In the genomic region with DNA sequence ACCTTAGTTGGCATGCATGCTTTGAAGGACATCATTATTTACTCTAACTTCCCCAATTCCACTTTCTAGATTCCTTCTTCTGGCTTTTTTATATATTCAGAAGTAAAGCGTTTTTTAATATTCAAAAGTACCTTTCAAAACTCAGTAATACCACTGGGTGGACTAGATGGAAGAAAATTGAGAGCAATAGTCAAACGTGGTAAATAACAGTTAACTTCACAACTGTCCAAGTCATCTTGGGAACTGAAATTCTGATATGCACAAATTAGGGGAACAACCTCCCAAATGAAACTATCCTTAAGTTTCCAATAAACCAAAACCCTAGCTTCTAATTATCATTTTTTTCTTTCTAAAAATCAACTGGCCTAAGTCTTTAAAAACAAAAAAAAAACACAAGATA, we compare ENCODE assay signal across 3 cellular contexts.
TF ChIP-seq lines count a peak whose summit lies in the region.

No MANE protein-coding gene starts in this region.

TF ChIP-seq in SK-N-SH, 30 proteins besides CTCF, POLR2A, EP300 and RAD21 (continued from another document):
- TF ChIP-seq SIN3A (IDR thresholded peaks at IDR 0.05; ENCODE audit: borderline replicate concordance, low read depth, low read length), result no peak
- TF ChIP-seq FOSL2 (IDR thresholded peaks at IDR 0.05; ENCODE audit: borderline replicate concordance, low read depth), result no peak
- TF ChIP-seq MEF2A (IDR thresholded peaks at IDR 0.05; ENCODE audit: borderline replicate concordance, low read depth), result no peak
- TF ChIP-seq NRF1 (IDR thresholded peaks at IDR 0.05; ENCODE audit: low read depth, low read length), result no peak
- no peak for TF ChIP-seq SMC3 (IDR thresholded peaks at IDR 0.05; ENCODE audit: low read depth, low read length)
- TF ChIP-seq POLR2AphosphoS5 (IDR thresholded peaks at IDR 0.05; ENCODE audit: low read depth, low read length), result no peak

TF ChIP-seq in SK-N-SH treated with all-trans-retinoic acid at 6 μM for 48 hours, 23 proteins besides CTCF, POLR2A, EP300 and RAD21 (continued from another document):
- TF ChIP-seq, protein P1, sequence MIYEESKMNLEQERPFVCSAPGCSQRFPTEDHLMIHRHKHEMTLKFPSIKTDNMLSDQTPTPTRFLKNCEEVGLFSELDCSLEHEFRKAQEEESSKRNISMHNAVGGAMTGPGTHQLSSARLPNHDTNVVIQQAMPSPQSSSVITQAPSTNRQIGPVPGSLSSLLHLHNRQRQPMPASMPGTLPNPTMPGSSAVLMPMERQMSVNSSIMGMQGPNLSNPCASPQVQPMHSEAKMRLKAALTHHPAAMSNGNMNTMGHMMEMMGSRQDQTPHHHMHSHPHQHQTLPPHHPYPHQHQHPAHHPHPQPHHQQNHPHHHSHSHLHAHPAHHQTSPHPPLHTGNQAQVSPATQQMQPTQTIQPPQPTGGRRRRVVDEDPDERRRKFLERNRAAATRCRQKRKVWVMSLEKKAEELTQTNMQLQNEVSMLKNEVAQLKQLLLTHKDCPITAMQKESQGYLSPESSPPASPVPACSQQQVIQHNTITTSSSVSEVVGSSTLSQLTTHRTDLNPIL (CRISPR knock-in tag; IDR thresholded peaks at IDR 0.05; ENCODE audit: low read depth), result no peak
- TF ChIP-seq, protein P2, sequence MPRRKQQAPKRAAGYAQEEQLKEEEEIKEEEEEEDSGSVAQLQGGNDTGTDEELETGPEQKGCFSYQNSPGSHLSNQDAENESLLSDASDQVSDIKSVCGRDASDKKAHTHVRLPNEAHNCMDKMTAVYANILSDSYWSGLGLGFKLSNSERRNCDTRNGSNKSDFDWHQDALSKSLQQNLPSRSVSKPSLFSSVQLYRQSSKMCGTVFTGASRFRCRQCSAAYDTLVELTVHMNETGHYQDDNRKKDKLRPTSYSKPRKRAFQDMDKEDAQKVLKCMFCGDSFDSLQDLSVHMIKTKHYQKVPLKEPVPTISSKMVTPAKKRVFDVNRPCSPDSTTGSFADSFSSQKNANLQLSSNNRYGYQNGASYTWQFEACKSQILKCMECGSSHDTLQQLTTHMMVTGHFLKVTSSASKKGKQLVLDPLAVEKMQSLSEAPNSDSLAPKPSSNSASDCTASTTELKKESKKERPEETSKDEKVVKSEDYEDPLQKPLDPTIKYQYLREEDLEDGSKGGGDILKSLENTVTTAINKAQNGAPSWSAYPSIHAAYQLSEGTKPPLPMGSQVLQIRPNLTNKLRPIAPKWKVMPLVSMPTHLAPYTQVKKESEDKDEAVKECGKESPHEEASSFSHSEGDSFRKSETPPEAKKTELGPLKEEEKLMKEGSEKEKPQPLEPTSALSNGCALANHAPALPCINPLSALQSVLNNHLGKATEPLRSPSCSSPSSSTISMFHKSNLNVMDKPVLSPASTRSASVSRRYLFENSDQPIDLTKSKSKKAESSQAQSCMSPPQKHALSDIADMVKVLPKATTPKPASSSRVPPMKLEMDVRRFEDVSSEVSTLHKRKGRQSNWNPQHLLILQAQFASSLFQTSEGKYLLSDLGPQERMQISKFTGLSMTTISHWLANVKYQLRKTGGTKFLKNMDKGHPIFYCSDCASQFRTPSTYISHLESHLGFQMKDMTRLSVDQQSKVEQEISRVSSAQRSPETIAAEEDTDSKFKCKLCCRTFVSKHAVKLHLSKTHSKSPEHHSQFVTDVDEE (CRISPR knock-in tag; IDR thresholded peaks at IDR 0.05), result no peak
- TF ChIP-seq PPARA (CRISPR knock-in tag; IDR thresholded peaks at IDR 0.05; ENCODE audit: borderline replicate concordance) (no peak), CSDC2 (CRISPR knock-in tag; IDR thresholded peaks at IDR 0.05) (no peak), ZFP3 (CRISPR knock-in tag; IDR thresholded peaks at IDR 0.05) (no peak), ZFP30 (CRISPR knock-in tag; IDR thresholded peaks at IDR 0.05) (no peak), TCF4 (CRISPR knock-in tag; IDR thresholded peaks at IDR 0.05; ENCODE audit: borderline replicate concordance) (no peak)

TF ChIP-seq in endothelial cell of umbilical vein, 7 proteins besides CTCF, POLR2A, EP300 and RAD21:
- TF ChIP-seq, protein P3, sequence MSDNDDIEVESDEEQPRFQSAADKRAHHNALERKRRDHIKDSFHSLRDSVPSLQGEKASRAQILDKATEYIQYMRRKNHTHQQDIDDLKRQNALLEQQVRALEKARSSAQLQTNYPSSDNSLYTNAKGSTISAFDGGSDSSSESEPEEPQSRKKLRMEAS (IDR thresholded peaks at IDR 0.05; ENCODE audit: insufficient read depth, insufficient read length), result no peak
